ENCODE assay signal across 11 cellular contexts in the genomic region with DNA sequence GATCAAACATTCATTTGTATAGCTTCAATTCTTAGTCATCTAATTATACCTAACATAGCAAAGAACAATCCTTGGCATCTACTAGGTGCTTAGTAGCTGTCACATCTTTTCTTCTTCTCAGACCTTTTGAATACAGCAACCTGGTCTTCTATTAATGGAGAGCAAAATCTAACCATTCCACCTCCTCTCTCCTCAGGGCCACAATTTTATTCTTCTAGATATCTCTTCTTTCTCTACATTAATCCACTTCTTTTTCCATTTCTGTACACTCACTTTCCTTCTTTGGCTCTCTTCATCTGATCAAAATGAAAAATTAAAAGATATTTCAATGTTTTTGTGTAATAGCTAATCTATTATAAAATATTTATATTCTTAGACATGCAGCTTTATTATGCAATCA. TPM values are rescaled to one million over a fixed set of nuclear protein-coding genes. Genes with fewer than 3 reads are reported as not detected.
DNase-seq lines count a peak whose midpoint lies in the region; ATAC-seq, FAIRE-seq and TF ChIP-seq lines count a peak whose summit lies in the region.
"Had no signal": no experiment of that assay in that cellular context is flagged by ENCODE, and none has a peak within 500 bp of the region (broad histone marks: within the 10 kb centered on the region; RNA-seq: fewer than 3 reads in every experiment).

No MANE protein-coding gene starts in this region.

- H3K4me1 ChIP-seq in endothelial cell of umbilical vein (ENCODE audit: control insufficient read depth, extremely low read depth, insufficient read depth, low read length) (peaks cover 8% of the 10 kb centered on the region), skeletal muscle tissue (ENCODE audit: control insufficient read depth in 3 of 3, insufficient read depth in 3 of 3, low read length in 3 of 3) (peaks cover 12 to 19% (median 16%) of the 10 kb centered on the region in 3 donors)

- H2AFZ ChIP-seq in endothelial cell of umbilical vein (ENCODE audit: low read depth, low read length): no peak overlapping the region

- no TSS peak for BruUV-seq in endothelial cell of umbilical vein (replicated peaks; lab: Mats Ljungman, UMichigan)

- peaks cover 9 to 33% of the 10 kb centered on the region in 2 experiments for H3K27me3 ChIP-seq in endothelial cell of umbilical vein (ENCODE audit: control insufficient read depth in 2 of 2, insufficient read depth in 2 of 2, low read length in 2 of 2)
- H3K27me3 ChIP-seq in skeletal muscle tissue (ENCODE audit: control insufficient read depth in 3 of 3, insufficient read depth in 3 of 3, low read length in 3 of 3): peaks cover 5 to 9% (median 8%) of the 10 kb centered on the region in 3 donors

- ATAC-seq in GM19397 (IDR thresholded peaks at IDR 0.05; ENCODE audit: unreplicated experiment): no peak

- H3K4me3 ChIP-seq in endothelial cell of umbilical vein (replicated peaks in 1 of 3; ENCODE audit: insufficient read depth in 1 of 3, low read depth in 1 of 3, low read length in 3 of 3) (no peak overlapping the region), skeletal muscle tissue (ENCODE audit: low read length in 3 of 3) (peak overlapping the region in 1 of 3 donors; percentile 61)

- no peaks in the 10 kb centered on the region for H3K79me2 ChIP-seq in endothelial cell of umbilical vein (ENCODE audit: control insufficient read depth, insufficient read depth, low read length)

- no peak for TF ChIP-seq POLR2A in endothelial cell of umbilical vein (IDR thresholded peaks at IDR 0.05; ENCODE audit: low read depth, low read length)

- H3K27ac ChIP-seq in endothelial cell of umbilical vein (ENCODE audit: insufficient read depth, low read depth, low read length) (no peak overlapping the region), skeletal muscle tissue (ENCODE audit: low read depth, low read length) (peak overlapping the region; percentile 57)

- no peak for FAIRE-seq in endothelial cell of umbilical vein (lab: Jason Lieb, UNC)

- no peaks in the 10 kb centered on the region for H4K20me1 ChIP-seq in endothelial cell of umbilical vein (replicated peaks; ENCODE audit: control insufficient read depth, extremely low read depth, insufficient read depth, low read length)

- CTCF ChIA-PET in endothelial cell of umbilical vein (lab: Charles Lee): interaction anchor here (0.6 to 6.7 kb wide), 10 partner anchors 57 to 230 kb away, joined by 3 to 88 read pairs (median 3); partner anchors contain the start of gene HLA-DPB1

- no peaks in the 10 kb centered on the region for H3K36me3 ChIP-seq in endothelial cell of umbilical vein (ENCODE audit: control insufficient read depth in 2 of 2, extremely low read depth in 1 of 2, insufficient read depth in 2 of 2, low read length in 2 of 2)
- H3K36me3 ChIP-seq in skeletal muscle tissue (ENCODE audit: control insufficient read depth in 3 of 3, insufficient read depth in 3 of 3, low read length in 3 of 3): no peaks in the 10 kb centered on the region

- DNase-seq in COLO829 (ENCODE audit: low spot score): peak; percentile 45
- DNase-seq in NCI-H69 (lab: John Stamatoyannopoulos, UW): peak; percentile 61
- DNase-seq in endothelial cell of umbilical vein (ENCODE audit: low read depth, low spot score): no peak
- DNase-seq in NCI-H524 treated with DMSO at 0.1 percent for 48 hours (lab: John Stamatoyannopoulos, UW): no peak
- DNase-seq in NCI-H1048 (lab: John Stamatoyannopoulos, UW): no peak
- no peak for DNase-seq in D341Med (ENCODE audit: low spot score)
- DNase-seq: activated gamma-delta T cell treated with Interleukin-2 at 50 U/mL for 16 hours, cortex of kidney, retina had no signal

- H3K9me1 ChIP-seq in endothelial cell of umbilical vein (replicated peaks; ENCODE audit: control insufficient read depth, extremely low read depth, insufficient read depth, low read length): no peaks in the 10 kb centered on the region

- intact Hi-C loops in endothelial cell of umbilical vein (cut with micrococcal nuclease): no loop called here

- dilution Hi-C loops in endothelial cell of umbilical vein (cut with MboI; ENCODE audit: extremely low pct_ligation_motif_present, low sequenced_read_pairs): no loop called here

- POLR2A ChIA-PET in endothelial cell of umbilical vein (lab: Charles Lee): interaction anchor here (1.5 kb wide), 1 partner anchor 63 kb away, joined by 3 read pairs; no protein-coding TSS in a partner anchor

- H3K9me3 ChIP-seq in endothelial cell of umbilical vein (replicated peaks; ENCODE audit: control insufficient read depth, insufficient read depth, low read length) (no peaks in the 10 kb centered on the region), skeletal muscle tissue (ENCODE audit: control insufficient read depth in 3 of 3, low read length in 3 of 3) (no peaks in the 10 kb centered on the region)

- no peak for TF ChIP-seq CTCF in endothelial cell of umbilical vein (IDR thresholded peaks at IDR 0.05; ENCODE audit: extremely low read depth in 1 of 2, insufficient read depth in 1 of 2, low read depth in 1 of 2, low read length in 2 of 2)

- peak overlapping the region; percentile 88 for H3K4me2 ChIP-seq in endothelial cell of umbilical vein (ENCODE audit: insufficient read depth, low read length)

- H3K9ac ChIP-seq in endothelial cell of umbilical vein (replicated peaks; ENCODE audit: extremely low read depth, insufficient read depth, low read length) (no peak overlapping the region), skeletal muscle tissue (ENCODE audit: low read depth in 1 of 3, low read length in 3 of 3) (no peak overlapping the region)

TF ChIP-seq in endothelial cell of umbilical vein, 7 proteins besides CTCF, POLR2A, EP300 and RAD21:
- no peak for TF ChIP-seq MAX (IDR thresholded peaks at IDR 0.05; ENCODE audit: insufficient read depth, insufficient read length)
- TF ChIP-seq GATA2 (IDR thresholded peaks at IDR 0.05; ENCODE audit: insufficient read depth, insufficient read length, low read depth, low read length): no peak
- TF ChIP-seq FOS (IDR thresholded peaks at IDR 0.05; ENCODE audit: borderline replicate concordance, insufficient read depth, low read length): no peak
- TF ChIP-seq EZH2 (IDR thresholded peaks at IDR 0.05; ENCODE audit: borderline replicate concordance, low read depth, low read length, severe bottlenecking): no peak
- TF ChIP-seq MYC (IDR thresholded peaks at IDR 0.05; ENCODE audit: low read depth, low read length): no peak
- TF ChIP-seq POLR2AphosphoS5 (IDR thresholded peaks at IDR 0.05; ENCODE audit: insufficient read depth, low read depth, low read length): no peak
- TF ChIP-seq JUN (IDR thresholded peaks at IDR 0.05; ENCODE audit: borderline replicate concordance, insufficient read depth, insufficient read length, low read depth): no peak
TF ChIP-seq in endothelial cell of umbilical vein: peak in this region for 0.

RNA-seq across cellular contexts. Expression of gene HLA-DOA, which starts 9.0 kb away (rescaled TPM):
- total RNA-seq in endothelial cell of umbilical vein (not detected in 2 replicates), skeletal muscle tissue (1.0 TPM)
- polyA plus RNA-seq in endothelial cell of umbilical vein: not detected in 2 replicates
- polyA plus RNA-seq in endothelial cell of umbilical vein (2011; cell fraction: cytosol; rRNA removed): 0.01 TPM in 1 of 2 replicates, not detected in the other
- polyA plus RNA-seq in endothelial cell of umbilical vein (2011; cell fraction: nucleus; rRNA removed): not detected in 2 replicates
- 0.04 TPM in 1 of 2 replicates, not detected in the other for polyA plus RNA-seq in endothelial cell of umbilical vein (2012)
- polyA minus RNA-seq in endothelial cell of umbilical vein: not detected in 2 replicates
- not detected for polyA minus RNA-seq in endothelial cell of umbilical vein (2011; cell fraction: cytosol; rRNA and poly(A)+ RNA removed)
- not detected in 2 replicates for polyA minus RNA-seq in endothelial cell of umbilical vein (2011; cell fraction: nucleus; rRNA and poly(A)+ RNA removed)

RNA-seq across cellular contexts. Expression of gene BRD2, which starts 50.0 kb away (rescaled TPM):
- 187 and 197 TPM in 2 replicates for total RNA-seq in endothelial cell of umbilical vein
- 114 and 131 TPM in 2 replicates for polyA plus RNA-seq in endothelial cell of umbilical vein
- 127 and 138 TPM in 2 replicates for polyA plus RNA-seq in endothelial cell of umbilical vein (2011; cell fraction: cytosol; rRNA removed)
- 486 and 501 TPM in 2 replicates for polyA plus RNA-seq in endothelial cell of umbilical vein (2011; cell fraction: nucleus; rRNA removed)
- 101 and 133 TPM in 2 replicates for polyA plus RNA-seq in endothelial cell of umbilical vein (2012)
- polyA minus RNA-seq in endothelial cell of umbilical vein: 110 and 118 TPM in 2 replicates
- polyA minus RNA-seq in endothelial cell of umbilical vein (2011; cell fraction: cytosol; rRNA and poly(A)+ RNA removed): 64.9 TPM
- polyA minus RNA-seq in endothelial cell of umbilical vein (2011; cell fraction: nucleus; rRNA and poly(A)+ RNA removed): 159 and 195 TPM in 2 replicates
- 36.5 TPM for total RNA-seq in skeletal muscle tissue

RNA-seq across cellular contexts. Expression of gene HLA-DPA1, which starts 55.0 kb away (rescaled TPM):
- 11.4 TPM in 1 of 2 replicates, not detected in the other for total RNA-seq in endothelial cell of umbilical vein
- polyA plus RNA-seq in endothelial cell of umbilical vein: 18.9 and 23.2 TPM in 2 replicates
- 11.8 and 15.9 TPM in 2 replicates for polyA plus RNA-seq in endothelial cell of umbilical vein (2011; cell fraction: cytosol; rRNA removed)
- polyA plus RNA-seq in endothelial cell of umbilical vein (2011; cell fraction: nucleus; rRNA removed): 5.7 and 7.1 TPM in 2 replicates
- polyA plus RNA-seq in endothelial cell of umbilical vein (2012): 4.5 and 5.6 TPM in 2 replicates
- polyA minus RNA-seq in endothelial cell of umbilical vein: 9.4 and 17.6 TPM in 2 replicates
- not detected for polyA minus RNA-seq in endothelial cell of umbilical vein (2011; cell fraction: cytosol; rRNA and poly(A)+ RNA removed)
- 1.5 and 4.9 TPM in 2 replicates for polyA minus RNA-seq in endothelial cell of umbilical vein (2011; cell fraction: nucleus; rRNA and poly(A)+ RNA removed)
- total RNA-seq in skeletal muscle tissue: 14.6 TPM

RNA-seq across cellular contexts. Expression of gene HLA-DPB1, which starts 57.4 kb away (rescaled TPM):
- total RNA-seq in endothelial cell of umbilical vein: 2.3 and 19.1 TPM in 2 replicates
- 26.1 and 38.0 TPM in 2 replicates for polyA plus RNA-seq in endothelial cell of umbilical vein
- polyA plus RNA-seq in endothelial cell of umbilical vein (2011; cell fraction: cytosol; rRNA removed): 42.6 and 45.6 TPM in 2 replicates
- 16.7 and 18.2 TPM in 2 replicates for polyA plus RNA-seq in endothelial cell of umbilical vein (2011; cell fraction: nucleus; rRNA removed)
- polyA plus RNA-seq in endothelial cell of umbilical vein (2012): 9.2 and 9.8 TPM in 2 replicates
- polyA minus RNA-seq in endothelial cell of umbilical vein: 18.1 and 19.0 TPM in 2 replicates
- polyA minus RNA-seq in endothelial cell of umbilical vein (2011; cell fraction: cytosol; rRNA and poly(A)+ RNA removed): not detected
- polyA minus RNA-seq in endothelial cell of umbilical vein (2011; cell fraction: nucleus; rRNA and poly(A)+ RNA removed): 4.7 and 6.9 TPM in 2 replicates
- total RNA-seq in skeletal muscle tissue: 9.9 TPM

Comparison
In these comparisons a context has a peak if more than half of its experiments do, and no peak if none do; other contexts are left out.
1. DNase-seq: peak in COLO829 (single experiment) and NCI-H69 (single experiment); none in endothelial cell of umbilical vein (single experiment), NCI-H524 treated with DMSO at 0.1 percent for 48 hours (single experiment), NCI-H1048 (single experiment) and D341Med (single experiment).